1 cellular context compared by ENCODE assay signal in the genomic region with DNA sequence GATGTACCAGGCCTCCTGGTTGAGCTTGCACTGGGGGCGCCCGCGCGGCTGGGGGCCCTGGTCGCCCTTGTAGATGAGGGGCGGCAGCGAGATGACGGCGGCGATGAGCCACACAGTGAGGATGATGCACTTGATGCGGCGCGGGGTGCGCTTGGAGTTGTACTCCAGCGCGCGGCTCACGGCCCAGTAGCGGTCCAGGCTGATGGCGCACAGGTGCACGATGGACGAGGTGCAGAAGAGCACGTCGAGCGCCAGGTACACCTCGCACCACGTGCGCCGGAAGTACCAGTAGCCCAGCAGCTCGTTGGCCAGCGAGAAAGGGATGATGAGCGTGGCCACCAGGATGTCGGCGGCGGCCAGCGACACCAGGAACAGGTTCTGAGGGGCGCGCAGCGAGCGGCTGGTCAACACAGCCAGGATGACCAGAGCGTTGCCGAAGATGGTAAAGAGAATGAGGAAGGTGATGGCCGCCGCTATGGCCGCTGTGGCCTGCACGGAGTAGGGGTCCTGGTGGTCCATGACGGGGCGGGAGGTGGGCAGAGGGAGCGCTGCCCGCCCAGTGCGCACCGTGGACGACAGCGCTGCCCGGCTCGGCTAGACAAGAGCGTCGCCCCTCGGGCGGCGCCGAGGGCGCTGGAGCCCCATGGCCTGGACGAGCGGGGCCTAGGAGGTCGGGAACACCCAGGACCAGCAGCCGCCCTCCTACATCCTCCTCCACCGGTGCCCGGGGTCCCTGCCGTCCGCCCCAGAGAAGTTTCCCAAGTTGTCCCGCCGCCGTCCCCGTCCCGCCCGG.
TF ChIP-seq lines count a peak whose summit lies in the region.

No MANE protein-coding gene starts in this region.

TF ChIP-seq in HepG2, 621 proteins besides CTCF, POLR2A, EP300 and RAD21:
- TF ChIP-seq ZFP82 (CRISPR knock-in tag; IDR thresholded peaks at IDR 0.05; ENCODE audit: borderline replicate concordance), result no peak
- 0 out of 2 replicates have a peak, but pooled peaks have one; percentile 8 for TF ChIP-seq ZNF225 (CRISPR knock-in tag; IDR thresholded peaks at IDR 0.05)
